ENCODE assay signal across 22 cellular contexts in genomic region chr7:156123362-156123761, GRCh38.
DNase-seq lines count a peak whose midpoint lies in the region; ATAC-seq and TF ChIP-seq lines count a peak whose summit lies in the region.
"Had no signal": no experiment of that assay in that cellular context is flagged by ENCODE, and none has a peak within 500 bp of the region (broad histone marks: within the 10 kb centered on the region; RNA-seq: fewer than 3 reads in every experiment).

No MANE protein-coding gene starts in this region.

- H3K9me3 ChIP-seq in neuronal stem cell (replicated peaks in 1 of 2; ENCODE audit: control insufficient read depth in 2 of 2, insufficient read depth in 1 of 2, low read depth in 1 of 2, low read length in 2 of 2) (no peaks in the 10 kb centered on the region), testis (no peaks in the 10 kb centered on the region)
- H3K9me3 ChIP-seq: BE2C, BLaER1 had no signal

- TF ChIP-seq CTCF in testis (IDR thresholded peaks at IDR 0.05): no peak

- H3K4me1 ChIP-seq in neuronal stem cell (ENCODE audit: control insufficient read depth in 2 of 2, insufficient read depth in 1 of 2, low read depth in 1 of 2, low read length in 2 of 2) (no peaks in the 10 kb centered on the region), testis (peaks cover under 1% of the 10 kb centered on the region)
- H3K4me1 ChIP-seq: BE2C, BLaER1 had no signal

- H2AFZ ChIP-seq in neuronal stem cell (ENCODE audit: low read length): no peak overlapping the region

- H2AK5ac ChIP-seq in neuronal stem cell (ENCODE audit: low read depth, low read length): peak overlapping the region; percentile 44

- no peak overlapping the region for H3K9ac ChIP-seq in neuronal stem cell (ENCODE audit: low read depth, low read length, poor library complexity)
- H3K9ac ChIP-seq: BLaER1 had no signal

- H2BK120ac ChIP-seq in neuronal stem cell (ENCODE audit: low read depth, low read length): no peak overlapping the region

- peak overlapping the region; percentile 73 for H3K18ac ChIP-seq in neuronal stem cell (ENCODE audit: low read length)

- no peak overlapping the region for H4K8ac ChIP-seq in neuronal stem cell (ENCODE audit: low read depth, low read length)

- peaks cover 2% of the 10 kb centered on the region for H3K79me1 ChIP-seq in neuronal stem cell (ENCODE audit: low read depth, low read length)

- H2BK15ac ChIP-seq in neuronal stem cell (ENCODE audit: low read length): no peak overlapping the region

- H3K27me3 ChIP-seq in neuronal stem cell (ENCODE audit: control insufficient read depth in 3 of 3, insufficient read depth in 3 of 3, low read depth in 1 of 3, low read length in 3 of 3) (peaks cover 0 to 11% (median 0%) of the 10 kb centered on the region in 3 experiments), testis (no peaks in the 10 kb centered on the region)
- H3K27me3 ChIP-seq: BLaER1 had no signal

- peak overlapping the region; percentile 80 for H3K23ac ChIP-seq in neuronal stem cell (ENCODE audit: low read depth, low read length, poor library complexity)

- H3K4me2 ChIP-seq in neuronal stem cell (ENCODE audit: insufficient read depth, low read length, poor library complexity, severe bottlenecking): no peak overlapping the region
- H3K4me2 ChIP-seq: BLaER1 had no signal

- ATAC-seq in activated CD4-positive, CD25-positive, alpha-beta regulatory T cell treated with anti-CD3 and anti-CD28 coated beads, Interleukin-2, amount 50 U/mL, for 24 hours: no peak
- ATAC-seq: GM12878 had no signal

- H2BK5ac ChIP-seq in neuronal stem cell (ENCODE audit: low read length): no peak overlapping the region

- H3K36me3 ChIP-seq in neuronal stem cell (replicated peaks in 1 of 2; ENCODE audit: control insufficient read depth in 2 of 2, insufficient read depth in 2 of 2, low read length in 2 of 2): no peaks in the 10 kb centered on the region
- H3K36me3 ChIP-seq in testis (ENCODE audit: low read depth, missing control alignments): no peaks in the 10 kb centered on the region
- H3K36me3 ChIP-seq: BE2C, BLaER1 had no signal

- H3K14ac ChIP-seq in neuronal stem cell (ENCODE audit: low read length): peak overlapping the region; percentile 87

- H3K27ac ChIP-seq in neuronal stem cell (replicated peaks; ENCODE audit: low read length) (no peak overlapping the region), testis (no peak overlapping the region)
- H3K27ac ChIP-seq: BLaER1 had no signal

- no peak overlapping the region for H4K91ac ChIP-seq in neuronal stem cell (ENCODE audit: low read depth, low read length, poor library complexity)

- DNase-seq in islet precursor cell (peak; percentile 36), neuronal stem cell (ENCODE audit: low spot score) (no peak), posterior cingulate gyrus (no peak), testis (no peak)
- DNase-seq: 8988T; ACHN; BE2C; C1 segment of cervical spinal cord; CD4-positive, alpha-beta memory T cell; CD4-positive, CD25-positive, alpha-beta regulatory T cell; CD8-positive, alpha-beta memory T cell; COR-L47; DMS 273 treated with DMSO at 0.1 percent for 48 hours; DMS153; DMS53; DMS79; DND-41; EL; GDM1 had no signal

- H3K4me3 ChIP-seq in neuronal stem cell (ENCODE audit: low read length in 2 of 2) (peak overlapping the region in 1 of 2 donors; percentile 18), testis (no peak overlapping the region)
- H3K4me3 ChIP-seq: BLaER1, GM12878 had no signal

- no peak for TF ChIP-seq POLR2A in testis (IDR thresholded peaks at IDR 0.05)

- WGBS in neuronal stem cell (ENCODE audit: extremely low coverage in 2 of 2, insufficient read length in 2 of 2, insufficient replicate concordance in 1 of 2), 2 donors: no CpG with 5 or more reads among the region's 25 CpGs
- WGBS in testis, 2 donors: 92 to 99% methylated on average over 21 to 25 of the region's 25 CpGs

- intact Hi-C loops in posterior cingulate gyrus (cut with DNase I): no loop called here
- intact Hi-C loops in testis (cut with DNase I; ENCODE audit: low total_unique reads): no loop called here

- H3K4ac ChIP-seq in neuronal stem cell (ENCODE audit: low read length): peak overlapping the region; percentile 78

- H2BK12ac ChIP-seq in neuronal stem cell (ENCODE audit: low read length): no peak overlapping the region
